In genomic region chr18:63368611-63369010, GRCh38 we compare ENCODE assay signal across 12 cellular contexts. TPM values are rescaled to one million over a fixed set of nuclear protein-coding genes. Genes with fewer than 3 reads are reported as not detected.
A peak's percentile ranks its signal among the peaks of the same experiment; 100 is the strongest.
DNase-seq lines count a peak whose midpoint lies in the region; ATAC-seq and TF ChIP-seq lines count a peak whose summit lies in the region.
"Had no signal": no experiment of that assay in that cellular context is flagged by ENCODE, and none has a peak within 500 bp of the region (broad histone marks: within the 10 kb centered on the region; RNA-seq: fewer than 3 reads in every experiment).

No MANE protein-coding gene starts in this region.

- peak overlapping the region; percentile 94 for H3K4me3 Mint-ChIP-seq in CD4-positive, alpha-beta T cell
- peak overlapping the region; percentile 92 for H3K4me3 Mint-ChIP-seq in central memory CD8-positive, alpha-beta T cell
- H3K4me3 Mint-ChIP-seq in nephron = peak overlapping the region; percentile 89 to 93 (median 90)

- H3K36me3 ChIP-seq in KMS-11 (ENCODE audit: insufficient read depth) = no peaks in the 10 kb centered on the region; the same call in 1 of the 2 replicates
- H3K36me3 ChIP-seq: brain microvascular endothelial cell, uterus had no signal

- H3K27me3 ChIP-seq in CD4-positive, alpha-beta T cell (ENCODE audit: control insufficient read depth, insufficient read depth, low read length) = no peaks in the 10 kb centered on the region
- no peaks in the 10 kb centered on the region for H3K27me3 ChIP-seq in KMS-11 (ENCODE audit: insufficient read depth, low read depth)
- H3K27me3 ChIP-seq: brain microvascular endothelial cell, uterus had no signal

- no peak for ATAC-seq in CD4-positive, alpha-beta T cell (ENCODE audit: poor library complexity)
- no peak for ATAC-seq in central memory CD8-positive, alpha-beta T cell (replicated peaks; ENCODE audit: extremely low read depth, poor library complexity, severe bottlenecking)
- ATAC-seq in HG02588 (IDR thresholded peaks at IDR 0.05; ENCODE audit: unreplicated experiment) (no peak), GM21423 (IDR thresholded peaks at IDR 0.05; ENCODE audit: unreplicated experiment) (no peak)

- intact Hi-C loops in CD4-positive, alpha-beta T cell (cut with DNase I, micrococcal nuclease) = loop anchor here (5.0 kb wide), 4 partner anchors 39 to 1181 kb away; partner anchors contain the start of genes PHLPP1 (in 1 of the 2), PIGN (in 1 of the 2), RELCH (in 1 of the 2) and ZCCHC2 (in 1 of the 2)

- H3K4me1 ChIP-seq in KMS-11 (ENCODE audit: low read depth, poor library complexity, severe bottlenecking) = peaks cover 18% of the 10 kb centered on the region
- H3K4me1 ChIP-seq: uterus had no signal

- DNase-seq in CD4-positive, alpha-beta T cell = no peak
- no peak for DNase-seq in central memory CD8-positive, alpha-beta T cell (ENCODE audit: low spot score in 2 of 2)
- DNase-seq in SKM-1 (lab: John Stamatoyannopoulos, UW; ENCODE audit: unreplicated experiment) = no peak
- DNase-seq in activated CD4-positive, CD25-positive, alpha-beta regulatory T cell (lab: John Stamatoyannopoulos, UW) = no peak
- DNase-seq: brain microvascular endothelial cell; GOT3; NK-92 treated with Interleukin-12 subunit alpha and Interleukin-12 subunit beta, amount 100 ng/mL, for 24 hours had no signal

- H3K4me3 ChIP-seq in KMS-11 (IDR thresholded peaks at IDR 0.05; ENCODE audit: insufficient read depth, low read depth, low read length) = no peak overlapping the region

- H3K27ac ChIP-seq in CD4-positive, alpha-beta T cell (ENCODE audit: low read depth, low read length) = no peak overlapping the region
- no peak overlapping the region for H3K27ac ChIP-seq in KMS-11

- no peak overlapping the region for H2AFZ ChIP-seq in KMS-11 (ENCODE audit: low read depth)

- no peaks in the 10 kb centered on the region for H3K9me3 Mint-ChIP-seq in CD4-positive, alpha-beta T cell
- H3K9me3 Mint-ChIP-seq in central memory CD8-positive, alpha-beta T cell = no peaks in the 10 kb centered on the region
- H3K9me3 Mint-ChIP-seq in nephron = no peaks in the 10 kb centered on the region

- peaks cover 26% of the 10 kb centered on the region for H3K36me3 Mint-ChIP-seq in CD4-positive, alpha-beta T cell (ENCODE audit: low read depth)
- peaks cover 10% of the 10 kb centered on the region for H3K36me3 Mint-ChIP-seq in central memory CD8-positive, alpha-beta T cell (ENCODE audit: insufficient read depth)
- peaks cover 11% of the 10 kb centered on the region for H3K36me3 Mint-ChIP-seq in nephron (ENCODE audit: low read depth)

- H3K4me2 ChIP-seq in KMS-11 = peak overlapping the region; percentile 58; the same call in 1 of the 2 replicates

- peaks cover 51% of the 10 kb centered on the region for H3K4me1 Mint-ChIP-seq in CD4-positive, alpha-beta T cell (ENCODE audit: low read depth)
- H3K4me1 Mint-ChIP-seq in central memory CD8-positive, alpha-beta T cell = peaks cover 35% of the 10 kb centered on the region
- peaks cover 31% of the 10 kb centered on the region for H3K4me1 Mint-ChIP-seq in nephron

- no peaks in the 10 kb centered on the region for H4K20me1 ChIP-seq in KMS-11 (ENCODE audit: insufficient read depth)

- H3K9ac ChIP-seq in KMS-11 = no peak overlapping the region

- TF ChIP-seq CTCF in CD4-positive, alpha-beta T cell (IDR thresholded peaks at IDR 0.05) = no peak
- TF ChIP-seq CTCF in KMS-11 (conservative IDR thresholded peaks at IDR 0.05; ENCODE audit: low read depth, low read length) (no peak), nephron (IDR thresholded peaks at IDR 0.05; ENCODE audit: unreplicated experiment in 3 of 3) (no peak)

- peak overlapping the region; percentile 72 for H3K27ac Mint-ChIP-seq in CD4-positive, alpha-beta T cell
- H3K27ac Mint-ChIP-seq in central memory CD8-positive, alpha-beta T cell (ENCODE audit: low read depth) = no peak overlapping the region
- H3K27ac Mint-ChIP-seq in nephron = peak overlapping the region; percentile 70 to 87 (median 87)

- CTCF ChIA-PET in CD4-positive, alpha-beta T cell (lab: Charles Lee) = no interaction called here

- no peaks in the 10 kb centered on the region for H3K79me2 ChIP-seq in KMS-11 (ENCODE audit: insufficient read depth, low read depth)

- H3K9me3 ChIP-seq in CD4-positive, alpha-beta T cell (ENCODE audit: control insufficient read depth, low read length) = no peaks in the 10 kb centered on the region
- H3K9me3 ChIP-seq: uterus had no signal

- POLR2A ChIA-PET in CD4-positive, alpha-beta T cell (lab: Charles Lee) = interaction anchor here (0.7 to 1.6 kb wide), 3 partner anchors 9 to 845 kb away, joined by 3 to 8 read pairs (median 4); partner anchors contain the start of genes PHLPP1 and ZCCHC2

- no peaks in the 10 kb centered on the region for H3K27me3 Mint-ChIP-seq in CD4-positive, alpha-beta T cell
- no peaks in the 10 kb centered on the region for H3K27me3 Mint-ChIP-seq in central memory CD8-positive, alpha-beta T cell
- H3K27me3 Mint-ChIP-seq in nephron (ENCODE audit: low read depth) = no peaks in the 10 kb centered on the region

RNA-seq across cellular contexts. Expression of gene KDSR, which starts 1.6 kb away (rescaled TPM):
- total RNA-seq in CD4-positive, alpha-beta T cell = 10 to 100 TPM; 21.1 to 23.5 TPM

RNA-seq across cellular contexts. Expression of gene BCL2, which starts 49.0 kb away (rescaled TPM):
- 10 to 100 TPM; 40.1 to 40.3 TPM for total RNA-seq in CD4-positive, alpha-beta T cell

RNA-seq across cellular contexts. Expression of gene VPS4B, which starts 53.7 kb away (rescaled TPM):
- 10 to 100 TPM; 46.0 to 50.8 TPM for total RNA-seq in CD4-positive, alpha-beta T cell
